9 cellular contexts compared by ENCODE assay signal in the genomic region with DNA sequence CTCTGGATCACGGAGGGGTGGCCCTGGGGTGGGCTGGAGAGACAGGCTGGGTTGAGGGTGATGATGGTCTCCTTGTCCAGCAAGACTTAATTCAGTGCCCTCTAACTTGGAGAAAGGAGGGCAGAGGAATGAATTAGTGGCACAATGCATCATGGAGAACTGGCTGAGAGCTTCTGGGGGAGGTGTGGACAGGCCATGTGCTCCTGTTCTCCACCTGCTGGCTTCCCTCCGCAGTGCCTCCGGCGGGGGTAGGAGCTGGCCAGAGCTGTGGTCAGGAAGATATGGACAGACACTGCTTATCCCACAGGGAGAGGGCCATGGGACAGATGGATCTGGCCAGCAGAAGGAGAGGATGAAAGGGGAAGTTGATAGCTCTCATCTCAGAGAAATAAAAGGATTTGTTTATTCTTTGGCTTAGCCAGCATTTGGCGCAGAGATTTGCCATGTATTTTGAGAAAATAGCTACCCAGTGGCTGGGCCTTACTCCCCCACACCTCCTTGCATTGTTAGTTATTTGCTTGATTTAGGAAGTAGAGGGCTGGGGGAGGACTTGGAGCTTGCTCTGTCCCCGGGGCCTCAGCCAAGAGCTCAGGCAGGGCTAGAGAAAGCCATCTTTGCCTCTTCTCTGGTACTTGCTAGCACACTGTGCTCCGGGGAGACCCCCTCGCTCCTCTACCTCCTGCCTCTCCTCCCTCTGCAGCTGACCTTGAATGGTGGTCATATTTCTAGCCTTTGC.
DNase-seq lines count a peak whose midpoint lies in the region; ATAC-seq, FAIRE-seq and TF ChIP-seq lines count a peak whose summit lies in the region.
"Had no signal": no experiment of that assay in that cellular context is flagged by ENCODE, and none has a peak within 500 bp of the region (broad histone marks: within the 10 kb centered on the region; RNA-seq: fewer than 3 reads in every experiment).

No MANE protein-coding gene starts in this region.

- FAIRE-seq in pancreas (lab: Jason Lieb, UNC) (no peak), GM19239 (lab: Jason Lieb, UNC) (no peak)
- FAIRE-seq: A204.1 had no signal

- 53% methylated on average over 8 of the region's 8 CpGs for WGBS in pancreas, 2 donors

- peak overlapping the region; percentile 92 for H3K4me2 ChIP-seq in OCI-LY3 (ENCODE audit: low read length)

- peaks cover 22% of the 10 kb centered on the region for H3K4me1 ChIP-seq in OCI-LY3 (ENCODE audit: low read length)
- peaks cover 0 to 5% (median 0%) of the 10 kb centered on the region in 3 donors for H3K4me1 ChIP-seq in pancreas

- H3K9me3 ChIP-seq in OCI-LY3 (ENCODE audit: insufficient read depth, low read length) (no peaks in the 10 kb centered on the region), pancreas (no peaks in the 10 kb centered on the region)

- H3K27me3 Mint-ChIP-seq in activated T-helper 17 cell treated with anti-CD3 and anti-CD28 coated beads, Interleukin-2, amount 50 U/mL, for 72 hours: no peaks in the 10 kb centered on the region

- H3K4me3 ChIP-seq in OCI-LY3 (ENCODE audit: low read length) (peak overlapping the region; percentile 76), fibroblast of villous mesenchyme (ENCODE audit: low read depth, low read length) (no peak overlapping the region), pancreas (peak overlapping the region in 1 of 4 donors; percentile 18)

- H4K20me1 ChIP-seq in OCI-LY3 (ENCODE audit: insufficient read depth, low read length): peaks cover 3% of the 10 kb centered on the region; the same call in 1 of the 2 replicates

- H3K27ac ChIP-seq in OCI-LY3 (ENCODE audit: low read length) (no peak overlapping the region), pancreas (peak overlapping the region in 1 of 4 donors; percentile 22)

- no peak overlapping the region for H3K4me3 Mint-ChIP-seq in activated T-helper 17 cell treated with anti-CD3 and anti-CD28 coated beads, Interleukin-2, amount 50 U/mL, for 72 hours

- H3K27ac Mint-ChIP-seq in activated T-helper 17 cell treated with anti-CD3 and anti-CD28 coated beads, Interleukin-2, amount 50 U/mL, for 72 hours: no peak overlapping the region

- H2AFZ ChIP-seq in OCI-LY3 (ENCODE audit: low read depth, low read length): peak overlapping the region; percentile 51; the same call in 1 of the 2 replicates

- H3K36me3 Mint-ChIP-seq in activated T-helper 17 cell treated with anti-CD3 and anti-CD28 coated beads, Interleukin-2, amount 50 U/mL, for 72 hours (ENCODE audit: low read depth): no peaks in the 10 kb centered on the region

- no peaks in the 10 kb centered on the region for H3K9me3 Mint-ChIP-seq in activated T-helper 17 cell treated with anti-CD3 and anti-CD28 coated beads, Interleukin-2, amount 50 U/mL, for 72 hours

- intact Hi-C loops in pancreas (cut with DNase I): no loop called here

- peak overlapping the region; percentile 42; the same call in 1 of the 2 replicates for H3K9ac ChIP-seq in OCI-LY3 (ENCODE audit: low read length)

- H3K27me3 ChIP-seq in OCI-LY3 (ENCODE audit: low read depth, low read length): peaks cover 32% of the 10 kb centered on the region
- H3K27me3 ChIP-seq in pancreas: peaks cover 0 to 3% (median 0%) of the 10 kb centered on the region in 4 donors

- no peaks in the 10 kb centered on the region for H3K79me2 ChIP-seq in OCI-LY3 (ENCODE audit: low read length)

- no peak for TF ChIP-seq CTCF in OCI-LY3 (IDR thresholded peaks at IDR 0.05; ENCODE audit: low read depth, low read length)
- TF ChIP-seq CTCF in fibroblast of villous mesenchyme (IDR thresholded peaks at IDR 0.05; ENCODE audit: insufficient read depth, low read depth, low read length): peak; percentile 23
- peak in 2 of 4 donors; percentile 14 to 27 for TF ChIP-seq CTCF in pancreas (IDR thresholded peaks at IDR 0.05)

- ATAC-seq in pancreas: peak; percentile 76 to 87 (median 85)
- no peak for ATAC-seq in HG03159 (IDR thresholded peaks at IDR 0.05; ENCODE audit: unreplicated experiment)
- ATAC-seq in activated T-helper 17 cell treated with anti-CD3 and anti-CD28 coated beads, Interleukin-2, amount 50 U/mL, for 72 hours (replicated peaks): no peak

- DNase-seq in DMS 273 (lab: John Stamatoyannopoulos, UW; ENCODE audit: unreplicated experiment): peak; percentile 27
- no peak for DNase-seq in DMS 273 treated with DMSO at 0.1 percent for 48 hours (lab: John Stamatoyannopoulos, UW)
- DNase-seq in fibroblast of villous mesenchyme (ENCODE audit: low read depth): no peak
- DNase-seq in pancreas: peak in 4 of 6 donors; percentile 38 to 73 (median 44)
- no peak for DNase-seq in GM19239 (ENCODE audit: insufficient read length, low spot score)

- no peaks in the 10 kb centered on the region for H3K36me3 ChIP-seq in OCI-LY3 (replicated peaks; ENCODE audit: low read depth, low read length)
- H3K36me3 ChIP-seq in pancreas: no peaks in the 10 kb centered on the region

- H3K4me1 Mint-ChIP-seq in activated T-helper 17 cell treated with anti-CD3 and anti-CD28 coated beads, Interleukin-2, amount 50 U/mL, for 72 hours: peaks cover 3% of the 10 kb centered on the region

Comparison
In these comparisons a context has a peak if more than half of its experiments do, and no peak if none do; other contexts are left out.
1. DNase-seq: peak in DMS 273 (single experiment) and pancreas (4 of 6); none in DMS 273 treated with DMSO at 0.1 percent for 48 hours (single experiment), fibroblast of villous mesenchyme (single experiment) and GM19239 (single experiment).
2. ATAC-seq: peak in pancreas (4 of 4); none in HG03159 (single experiment) and activated T-helper 17 cell treated with anti-CD3 and anti-CD28 coated beads, Interleukin-2, amount 50 U/mL, for 72 hours (single experiment).